Comparison of ENCODE assay signal across 29 cellular contexts in genomic region chr9:87661241-87661640, GRCh38.
"Had no signal": no experiment of that assay in that cellular context is flagged by ENCODE, and none has a peak within 500 bp of the region (broad histone marks: within the 10 kb centered on the region; RNA-seq: fewer than 3 reads in every experiment).

No MANE protein-coding gene starts in this region.

- H3K36me3 Mint-ChIP-seq: activated naive CD4-positive, alpha-beta T cell treated with anti-CD3 and anti-CD28 coated beads, Interleukin-2, amount 50 U/mL, for 24 hours; natural killer cell had no signal

- H3K4me2 ChIP-seq: neural progenitor cell had no signal

- H3K4me3 ChIP-seq: esophagus squamous epithelium, left lung, lower lobe of right lung, neural progenitor cell, right atrium auricular region, thoracic aorta, vagina had no signal

- H3K9me3 ChIP-seq: esophagus squamous epithelium, lower lobe of right lung, right atrium auricular region, thoracic aorta, vagina had no signal

- H3K27me3 Mint-ChIP-seq: activated naive CD4-positive, alpha-beta T cell treated with anti-CD3 and anti-CD28 coated beads, Interleukin-2, amount 50 U/mL, for 24 hours; stimulated activated naive CD8-positive, alpha-beta T cell treated with anti-CD3 and anti-CD28 coated beads, Interleukin-15, Interleukin-2, amounts not matched to agents 100 ng/mL and 50 ng/mL, for 24 hours had no signal

- H3K27me3 ChIP-seq: esophagus squamous epithelium, left lung, neural progenitor cell, right atrium auricular region, vagina had no signal

- H3K4me1 Mint-ChIP-seq: activated naive CD4-positive, alpha-beta T cell treated with anti-CD3 and anti-CD28 coated beads, Interleukin-2, amount 50 U/mL, for 24 hours; central memory CD8-positive, alpha-beta T cell; natural killer cell had no signal

- H3K27ac ChIP-seq: epithelial cell of prostate, esophagus squamous epithelium, left lung, lower lobe of right lung, neural progenitor cell, right atrium auricular region, thoracic aorta, vagina had no signal

- H3K4me1 ChIP-seq: neural progenitor cell, right atrium auricular region, vagina had no signal

- H3K9ac ChIP-seq: neural progenitor cell had no signal

- H2AFZ ChIP-seq: neural progenitor cell had no signal

- H3K27ac Mint-ChIP-seq: activated naive CD4-positive, alpha-beta T cell treated with anti-CD3 and anti-CD28 coated beads, Interleukin-2, amount 50 U/mL, for 24 hours; activated naive CD8-positive, alpha-beta T cell treated with anti-CD3 and anti-CD28 coated beads, Interleukin-2, amount 50 U/mL, for 24 hours; natural killer cell; neural progenitor cell; stimulated activated naive CD8-positive, alpha-beta T cell treated with anti-CD3 and anti-CD28 coated beads, Interleukin-15, Interleukin-2, amounts not matched to agents 100 ng/mL and 50 ng/mL, for 24 hours; T-helper 2 cell treated with Interferon-gamma antibody and Interleukin-4, amounts not matched to agents 5 μg/mL and 100 μg/mL, for 36 hours had no signal

- H3K4me3 Mint-ChIP-seq: activated naive CD4-positive, alpha-beta T cell treated with anti-CD3 and anti-CD28 coated beads, Interleukin-2, amount 50 U/mL, for 24 hours; activated naive CD8-positive, alpha-beta T cell treated with anti-CD3 and anti-CD28 coated beads, Interleukin-2, amount 50 U/mL, for 24 hours; central memory CD8-positive, alpha-beta T cell; natural killer cell; neural progenitor cell; stimulated activated naive CD8-positive, alpha-beta T cell treated with anti-CD3 and anti-CD28 coated beads, Interleukin-15, Interleukin-2, amounts not matched to agents 100 ng/mL and 50 ng/mL, for 24 hours; T-helper 2 cell treated with Interferon-gamma antibody and Interleukin-4, amounts not matched to agents 5 μg/mL and 100 μg/mL, for 36 hours had no signal

- FAIRE-seq: bronchial epithelial cell, colon, endometrium had no signal

- ATAC-seq: activated naive CD8-positive, alpha-beta T cell treated with anti-CD3 and anti-CD28 coated beads, Interleukin-2, amount 50 U/mL, for 24 hours; left lung; lower lobe of right lung; natural killer cell had no signal

- H3K9me3 Mint-ChIP-seq: activated naive CD4-positive, alpha-beta T cell treated with anti-CD3 and anti-CD28 coated beads, Interleukin-2, amount 50 U/mL, for 24 hours; activated naive CD8-positive, alpha-beta T cell treated with anti-CD3 and anti-CD28 coated beads, Interleukin-2, amount 50 U/mL, for 24 hours; central memory CD8-positive, alpha-beta T cell; natural killer cell; neural progenitor cell; stimulated activated naive CD8-positive, alpha-beta T cell treated with anti-CD3 and anti-CD28 coated beads, Interleukin-15, Interleukin-2, amounts not matched to agents 100 ng/mL and 50 ng/mL, for 24 hours; T-helper 2 cell treated with Interferon-gamma antibody and Interleukin-4, amounts not matched to agents 5 μg/mL and 100 μg/mL, for 36 hours had no signal

- H3K36me3 ChIP-seq: neural progenitor cell, right atrium auricular region, thoracic aorta, vagina had no signal

- DNase-seq: activated CD4-positive, alpha-beta T cell treated with anti-CD3 and anti-CD28 coated beads for 4 hours; activated CD4-positive, alpha-beta T cell treated with anti-CD3 and anti-CD28 coated beads, Interleukin-2, amount 50 U/mL, for 48 hours; activated CD4-positive, CD25-positive, alpha-beta regulatory T cell; activated CD8-positive, alpha-beta memory T cell treated with anti-CD3 and anti-CD28 coated beads for 24 hours; activated naive CD8-positive, alpha-beta T cell treated with anti-CD3 and anti-CD28 coated beads, Interleukin-2, amount 50 U/mL, for 24 hours; effector CD8-positive, alpha-beta T cell; esophagus squamous epithelium; foreskin melanocyte; kidney glomerular epithelial cell; left lung; lower lobe of right lung; mesenchymal stem cell; natural killer cell; occipital lobe; stimulated activated CD4-positive, alpha-beta T cell treated with anti-CD3 and anti-CD28 coated beads, Interleukin-2, amount 100 ng/mL, for 48 hours; T-helper 1 cell; trophoblast cell had no signal
